35 cellular contexts compared by ENCODE assay signal in the genomic region with DNA sequence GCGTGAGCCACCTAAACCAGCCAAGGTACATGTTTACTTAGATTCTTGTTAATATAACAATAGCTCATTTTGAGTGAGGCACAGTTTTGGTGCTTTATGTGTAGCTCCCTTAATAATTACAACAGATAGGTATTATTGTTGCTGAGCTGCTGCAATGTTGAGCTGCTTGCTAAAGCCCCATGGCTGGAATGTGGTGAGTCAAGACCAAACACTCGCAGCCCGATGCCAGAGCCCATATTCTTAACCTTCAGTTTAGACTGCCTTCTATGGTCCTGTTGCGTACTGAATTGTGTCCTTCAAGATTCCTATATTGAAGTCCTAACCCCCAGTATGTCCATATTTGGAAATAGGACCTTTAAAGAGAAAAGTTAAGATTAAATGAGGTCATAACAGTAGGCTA.
"Had no signal": no experiment of that assay in that cellular context is flagged by ENCODE, and none has a peak within 500 bp of the region (broad histone marks: within the 10 kb centered on the region; RNA-seq: fewer than 3 reads in every experiment).

No MANE protein-coding gene starts in this region.

- H3K27me3 ChIP-seq: adrenal gland, body of pancreas, Peyer's patch had no signal

- H3K4me1 ChIP-seq: adrenal gland, body of pancreas, Peyer's patch had no signal

- DNase-seq: activated B cell treated with CpG ODN at 0.5 μM for 24 hours; activated CD4-positive, alpha-beta memory T cell treated with anti-CD3 and anti-CD28 coated beads for 36 hours; activated CD4-positive, alpha-beta T cell treated with anti-CD3 and anti-CD28 coated beads for 4 hours; activated CD4-positive, alpha-beta T cell treated with anti-CD3 and anti-CD28 coated beads, Interleukin-2, amount 50 U/mL, for 1 hour; activated CD4-positive, CD25-positive, alpha-beta regulatory T cell treated with anti-CD3 and anti-CD28 coated beads, Interleukin-2, amount 50 U/mL, for 72 hours; activated CD8-positive, alpha-beta memory T cell treated with anti-CD3 and anti-CD28 coated beads, Interleukin-2, amount 50 U/mL, for 4 hours; activated gamma-delta T cell treated with Interleukin-2 at 50 U/mL for 16 hours; activated naive CD4-positive, alpha-beta T cell treated with anti-CD3 and anti-CD28 coated beads for 36 hours; activated T-cell treated with anti-CD3 and anti-CD28 coated beads for 4 hours; activated T-cell treated with anti-CD3 and anti-CD28 coated beads, Interleukin-2, amount 50 U/mL, for 4 hours; adrenal gland; anterior cingulate cortex; body of pancreas; caudate nucleus; IMR-90; NCI-H1048; NCI-H1105 treated with DMSO at 0.1 percent for 48 hours; NCI-H1436; NCI-H1694; NCI-H1930; NCI-H2081 treated with DMSO at 0.1 percent for 48 hours; NCI-H345; NCI-H524 treated with DMSO at 0.1 percent for 48 hours; PC-3; Peyer's patch; RPMI8226; SIG-M5; SW 1271; T-helper 1 cell; T-helper 2 cell; T-helper 9 cell had no signal

- H3K36me3 ChIP-seq: adrenal gland, Peyer's patch had no signal

- H3K27ac ChIP-seq: adrenal gland, body of pancreas, Peyer's patch, VCaP had no signal

- ATAC-seq: activated naive CD4-positive, alpha-beta T cell treated with anti-CD3 and anti-CD28 coated beads, Interleukin-2, amount 50 U/mL, for 72 hours; activated T-cell treated with anti-CD3 and anti-CD28 coated beads, Interleukin-2, amount 50 U/mL, for 4 hours; body of pancreas; K562; PC-3; SK-N-SH treated with all-trans-retinoic acid at 6 μM for 48 hours had no signal

- H3K9me3 ChIP-seq: adrenal gland, body of pancreas, Peyer's patch had no signal

- H3K4me3 ChIP-seq: adrenal gland, body of pancreas, K562, Peyer's patch had no signal
